ENCODE assay signal across 8 cellular contexts in genomic region chr7:104033837-104034236, GRCh38. TPM values are rescaled to one million over a fixed set of nuclear protein-coding genes. Genes with fewer than 3 reads are reported as not detected.
"Had no signal": no experiment of that assay in that cellular context is flagged by ENCODE, and none has a peak within 500 bp of the region (broad histone marks: within the 10 kb centered on the region; RNA-seq: fewer than 3 reads in every experiment).

No MANE protein-coding gene starts in this region.

- FAIRE-seq: G401.6, GM12878, GM12891, GM12892, GM18507, GM19239 had no signal

- H3K4me3 ChIP-seq: GM12878 had no signal

- DNase-seq: GDM1, GF-D8 had no signal

- ATAC-seq: GM12878 had no signal

RNA-seq across cellular contexts. Expression of gene RELN, which starts 44.4 kb away (rescaled TPM):
- polyA plus RNA-seq: GM12878 had no signal
